In the genomic region with DNA sequence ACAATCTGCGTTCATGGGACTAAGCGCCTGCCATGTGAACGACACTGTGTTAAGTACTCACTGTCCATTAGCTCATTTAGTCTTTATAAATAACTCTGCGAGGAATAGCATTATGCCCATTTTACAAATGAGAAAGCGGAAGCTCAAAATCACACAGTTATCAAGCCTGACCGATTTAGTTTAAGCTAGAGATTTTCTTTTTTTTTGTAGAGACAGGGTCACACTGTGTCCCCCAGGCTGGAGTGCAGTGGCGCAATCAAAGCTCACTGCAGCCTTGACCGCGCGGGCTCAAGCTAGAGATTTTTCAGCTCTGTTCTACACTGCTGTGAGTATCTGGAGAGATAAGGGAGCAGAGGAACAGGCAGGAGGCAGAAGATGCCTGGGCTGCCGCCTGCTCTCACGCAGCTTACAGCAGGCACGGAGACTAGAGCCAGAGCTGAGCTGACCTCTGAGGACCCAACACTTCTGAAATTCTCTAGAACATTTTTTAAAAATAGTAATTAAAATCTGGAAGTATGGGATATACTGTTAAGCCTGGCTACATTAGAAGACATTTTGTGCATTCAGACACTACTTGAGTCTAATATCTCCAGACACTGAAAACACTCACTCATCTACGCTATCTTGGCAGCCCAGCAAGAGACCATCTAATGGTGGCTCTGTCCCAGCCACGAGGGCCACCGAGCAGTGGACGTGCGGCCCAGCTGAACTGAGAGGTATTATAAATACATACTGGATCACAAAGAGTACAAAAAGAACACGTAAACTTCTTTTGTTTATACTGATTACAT, we compare ENCODE assay signal across 1 cellular context.
TF ChIP-seq lines count a peak whose summit lies in the region.

No MANE protein-coding gene starts in this region.

TF ChIP-seq in H1, 55 proteins besides CTCF, POLR2A, EP300 and RAD21:
- no peak for TF ChIP-seq SIN3A (conservative IDR thresholded peaks at IDR 0.05 in 1 of 2, IDR thresholded peaks at IDR 0.05 in 1 of 2; ENCODE audit: low read depth in 1 of 2, low read length in 2 of 2)
- TF ChIP-seq RXRA (IDR thresholded peaks at IDR 0.05; ENCODE audit: insufficient read depth, low read depth, low read length), result no peak
- no peak for TF ChIP-seq CEBPB (IDR thresholded peaks at IDR 0.05; ENCODE audit: low read depth, low read length)
- TF ChIP-seq, protein P1, sequence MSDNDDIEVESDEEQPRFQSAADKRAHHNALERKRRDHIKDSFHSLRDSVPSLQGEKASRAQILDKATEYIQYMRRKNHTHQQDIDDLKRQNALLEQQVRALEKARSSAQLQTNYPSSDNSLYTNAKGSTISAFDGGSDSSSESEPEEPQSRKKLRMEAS (IDR thresholded peaks at IDR 0.05), result no peak
- no peak for TF ChIP-seq SP4 (IDR thresholded peaks at IDR 0.05; ENCODE audit: low read length)
- no peak for TF ChIP-seq CTBP2 (IDR thresholded peaks at IDR 0.05; ENCODE audit: borderline replicate concordance, insufficient read depth, insufficient read length, low read length)
- no peak for TF ChIP-seq JUND (IDR thresholded peaks at IDR 0.05; ENCODE audit: low read length)
- TF ChIP-seq BACH1 (IDR thresholded peaks at IDR 0.05; ENCODE audit: low read length), result no peak
- no peak for TF ChIP-seq HDAC6 (IDR thresholded peaks at IDR 0.05; ENCODE audit: low read depth, low read length)
- no peak for TF ChIP-seq SIRT6 (IDR thresholded peaks at IDR 0.05; ENCODE audit: low read length)
